ENCODE assay signal across 8 cellular contexts in genomic region chr15:59691194-59691805, GRCh38. TPM values are rescaled to one million over a fixed set of nuclear protein-coding genes. Genes with fewer than 3 reads are reported as not detected.
A peak's percentile ranks its signal among the peaks of the same experiment; 100 is the strongest.
DNase-seq lines count a peak whose midpoint lies in the region; ATAC-seq and TF ChIP-seq lines count a peak whose summit lies in the region.

No MANE protein-coding gene starts in this region.

- H3K4me3 Mint-ChIP-seq in stimulated activated effector memory CD8-positive, alpha-beta T cell treated with anti-CD3 and anti-CD28 coated beads, Interleukin-12 subunit alpha, Interleukin-12 subunit beta, amount 100 ng/mL, for 72 hours, result no peak overlapping the region

- no peak overlapping the region for H3K27ac Mint-ChIP-seq in stimulated activated effector memory CD8-positive, alpha-beta T cell treated with anti-CD3 and anti-CD28 coated beads, Interleukin-12 subunit alpha, Interleukin-12 subunit beta, amount 100 ng/mL, for 72 hours

- ATAC-seq in GM19463 (IDR thresholded peaks at IDR 0.05; ENCODE audit: unreplicated experiment), result no peak
- no peak for ATAC-seq in stimulated activated effector memory CD8-positive, alpha-beta T cell treated with anti-CD3 and anti-CD28 coated beads, Interleukin-12 subunit alpha, Interleukin-12 subunit beta, amount 100 ng/mL, for 72 hours

- intact Hi-C loops in OCI-LY7 (cut with micrococcal nuclease; ENCODE audit: unreplicated experiment) (loop anchor here (5.0 to 10.0 kb wide), 3 partner anchors 434 to 831 kb away; no protein-coding TSS in a partner anchor), adrenal gland (cut with DNase I) (loop anchor here in 1 of 2 donors (10.0 kb wide), 1 partner anchor 634 kb away; no protein-coding TSS in a partner anchor)

- H4K20me1 ChIP-seq in OCI-LY7 (ENCODE audit: insufficient read depth, low read length), result peaks cover 11% of the 10 kb centered on the region; the same call in 1 of the 2 replicates

- DNase-seq in HCEC 1CT (peak; percentile 44), OCI-LY7 (ENCODE audit: low spot score) (peak; percentile 71), adrenal gland (peak in 6 of 7 donors; percentile 28 to 72 (median 51)), inferior parietal cortex (ENCODE audit: extremely low spot score) (peak; percentile 76)
- DNase-seq in stimulated activated naive CD4-positive, alpha-beta T cell (lab: John Stamatoyannopoulos, UW), result peak in 4 of 6 experiments; percentile 32 to 57 (median 46)
- DNase-seq in stimulated activated effector memory CD8-positive, alpha-beta T cell treated with anti-CD3 and anti-CD28 coated beads, Interleukin-12 subunit alpha, Interleukin-12 subunit beta, amount 100 ng/mL, for 72 hours (ENCODE audit: low spot score in 2 of 2), result no peak

- POLR2A ChIA-PET in OCI-LY7 (lab: Charles Lee), result interaction anchor here (0.6 to 0.7 kb wide), 6 partner anchors 25 to 646 kb away, joined by 3 to 4 read pairs (median 4); no protein-coding TSS in a partner anchor

- no peak for TF ChIP-seq POLR2A in adrenal gland (IDR thresholded peaks at IDR 0.05)

- peaks cover 27% of the 10 kb centered on the region for H3K79me2 ChIP-seq in OCI-LY7 (ENCODE audit: insufficient read depth, low read depth, low read length)

- H3K36me3 ChIP-seq in OCI-LY7 (ENCODE audit: insufficient read depth, low read length), result peaks cover 7% of the 10 kb centered on the region
- H3K36me3 ChIP-seq in adrenal gland (replicated peaks in 1 of 2), result no peaks in the 10 kb centered on the region

- no peak overlapping the region for H3K27ac ChIP-seq in C4-2B
- H3K27ac ChIP-seq in OCI-LY7 (ENCODE audit: low read depth, low read length, poor library complexity, severe bottlenecking), result no peak overlapping the region
- H3K27ac ChIP-seq in adrenal gland, result no peak overlapping the region

- 0 out of 2 replicates have a peak overlapping the region, but pooled peaks have one; percentile 5 for H3K4me2 ChIP-seq in OCI-LY7 (ENCODE audit: low read length)

- H2AFZ ChIP-seq in OCI-LY7 (ENCODE audit: low read length), result no peak overlapping the region

- TF ChIP-seq CTCF in C4-2B (conservative IDR thresholded peaks at IDR 0.05) (peak; percentile 87), OCI-LY7 (conservative IDR thresholded peaks at IDR 0.05; ENCODE audit: low read length) (peak; percentile 92), adrenal gland (IDR thresholded peaks at IDR 0.05) (peak; percentile 45 to 73 (median 60))

- no TSS peak for BruUV-seq in OCI-LY7 (replicated peaks; lab: Mats Ljungman, UMichigan)

- peaks cover 31% of the 10 kb centered on the region for H3K36me3 Mint-ChIP-seq in stimulated activated effector memory CD8-positive, alpha-beta T cell treated with anti-CD3 and anti-CD28 coated beads, Interleukin-12 subunit alpha, Interleukin-12 subunit beta, amount 100 ng/mL, for 72 hours

- H3K9me2 ChIP-seq in OCI-LY7 (ENCODE audit: insufficient read depth, low read length), result no peaks in the 10 kb centered on the region

- no peaks in the 10 kb centered on the region for H3K27me3 ChIP-seq in adrenal gland

- no peaks in the 10 kb centered on the region for H3K9me3 Mint-ChIP-seq in stimulated activated effector memory CD8-positive, alpha-beta T cell treated with anti-CD3 and anti-CD28 coated beads, Interleukin-12 subunit alpha, Interleukin-12 subunit beta, amount 100 ng/mL, for 72 hours

- H3K4me1 ChIP-seq in OCI-LY7 (ENCODE audit: insufficient read depth, low read length, poor library complexity, severe bottlenecking) (peaks cover 28% of the 10 kb centered on the region), adrenal gland (replicated peaks in 1 of 2) (peaks cover 16 to 19% of the 10 kb centered on the region in 2 donors)

- H3K9me3 ChIP-seq in OCI-LY7 (ENCODE audit: low read length), result no peaks in the 10 kb centered on the region
- H3K9me3 ChIP-seq in adrenal gland (replicated peaks in 1 of 3), result no peaks in the 10 kb centered on the region

- peaks cover 18% of the 10 kb centered on the region for H3K4me1 Mint-ChIP-seq in stimulated activated effector memory CD8-positive, alpha-beta T cell treated with anti-CD3 and anti-CD28 coated beads, Interleukin-12 subunit alpha, Interleukin-12 subunit beta, amount 100 ng/mL, for 72 hours

- 18 to 34% (median 25%) methylated on average over 1 of the region's 1 CpG for WGBS in adrenal gland, 4 donors

- H3K4me3 ChIP-seq in OCI-LY7 (ENCODE audit: low read depth, low read length, poor library complexity, severe bottlenecking) (no peak overlapping the region), adrenal gland (no peak overlapping the region)

- CTCF ChIA-PET in OCI-LY7 (lab: Charles Lee; ENCODE audit: unreplicated experiment), result no interaction called here

RNA-seq across cellular contexts. Expression of gene BNIP2, which starts 2.2 kb away (rescaled TPM):
- total RNA-seq in OCI-LY7 (2014; rRNA removed; shearing (Covaris generic)), result 65.3 and 107 TPM in 2 replicates
- 108 and 122 TPM in 2 replicates for total RNA-seq in OCI-LY7 (2022)
- total RNA-seq in adrenal gland, result 100 to 1,000 TPM in 2 of 8 donors, 10 to 100 TPM in 6; 49.0 to 183 (median 71.1) TPM
- 10 to 100 TPM; 24.5 to 51.3 (median 32.1) TPM for polyA plus RNA-seq in adrenal gland

RNA-seq across cellular contexts. Expression of gene GTF2A2, which starts 34.0 kb away (rescaled TPM):
- total RNA-seq in OCI-LY7 (2014; rRNA removed; shearing (Covaris generic)), result 50.5 and 69.3 TPM in 2 replicates
- total RNA-seq in OCI-LY7 (2022), result 138 and 139 TPM in 2 replicates
- total RNA-seq in adrenal gland, result 100 to 1,000 TPM in 6 of 8 donors, 10 to 100 TPM in 2; 34.8 to 737 (median 105) TPM
- polyA plus RNA-seq in adrenal gland, result 100 to 1,000 TPM in 1 of 3 donors, 10 to 100 TPM in 2; 63.6 to 148 (median 79.9) TPM

Comparison
In these comparisons a context has a peak if more than half of its experiments do, and no peak if none do; other contexts are left out.
1. DNase-seq: peak in HCEC 1CT (single experiment), OCI-LY7 (single experiment), adrenal gland (6 of 7), inferior parietal cortex (single experiment) and stimulated activated naive CD4-positive, alpha-beta T cell (4 of 6); none in stimulated activated effector memory CD8-positive, alpha-beta T cell treated with anti-CD3 and anti-CD28 coated beads, Interleukin-12 subunit alpha, Interleukin-12 subunit beta, amount 100 ng/mL, for 72 hours (0 of 2).
2. Peak in every context shown above with its lines, with median percentiles within 50 percentile points of each other: CTCF ChIP-seq.